ENCODE assay signal across 17 cellular contexts in the genomic region with DNA sequence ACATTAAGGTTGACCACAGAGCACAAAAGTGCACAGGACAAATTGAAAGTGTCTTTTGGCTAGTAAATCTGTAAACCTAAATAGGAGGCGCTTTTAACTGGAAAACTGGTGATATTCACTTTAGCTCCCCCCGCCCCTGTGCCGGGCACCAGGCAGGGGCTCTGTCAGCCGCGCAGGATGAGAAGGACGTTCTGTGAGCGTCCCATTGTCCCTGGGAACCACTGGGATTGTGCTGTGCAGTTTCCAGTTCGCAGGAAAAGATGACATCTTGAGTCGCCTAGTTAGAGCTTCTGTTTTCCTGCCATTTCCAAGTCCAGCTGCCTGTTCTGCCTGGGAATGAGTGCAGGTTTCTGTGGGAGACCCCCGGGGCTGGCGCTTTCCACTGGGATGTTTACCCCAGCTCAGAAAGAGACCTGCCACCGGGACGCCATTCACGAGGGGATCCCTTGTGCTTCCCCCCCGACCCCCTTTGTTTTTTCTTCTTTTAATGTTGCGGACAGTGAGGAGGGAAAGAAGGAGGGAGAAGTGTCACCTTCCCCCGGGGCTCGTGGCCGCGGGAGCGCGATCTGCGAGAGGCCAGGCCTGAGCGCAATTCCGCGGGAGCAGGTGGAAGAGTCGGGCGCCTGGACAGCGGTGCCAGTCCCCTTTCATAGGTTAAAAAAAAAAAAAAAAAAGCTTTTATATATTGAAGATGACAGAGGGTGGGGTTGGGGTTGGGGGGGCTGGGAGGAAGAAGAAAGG.
A peak's percentile ranks its signal among the peaks of the same experiment; 100 is the strongest.
DNase-seq lines count a peak whose midpoint lies in the region; ATAC-seq and TF ChIP-seq lines count a peak whose summit lies in the region.
"Had no signal": no experiment of that assay in that cellular context is flagged by ENCODE, and none has a peak within 500 bp of the region (broad histone marks: within the 10 kb centered on the region; RNA-seq: fewer than 3 reads in every experiment).

No MANE protein-coding gene starts in this region.

- no peak for DNase-seq in heart right ventricle
- no peak for DNase-seq in right atrium auricular region (ENCODE audit: low spot score)
- no peak for DNase-seq in lower lobe of right lung
- DNase-seq in type B pancreatic cell (ENCODE audit: extremely low spot score, unreplicated experiment): no peak
- DNase-seq: activated CD4-positive, alpha-beta memory T cell treated with anti-CD3 and anti-CD28 coated beads for 36 hours; CD8-positive, alpha-beta memory T cell; effector CD4-positive, alpha-beta T cell; EL; naive thymus-derived CD8-positive, alpha-beta T cell; stimulated activated naive CD4-positive, alpha-beta T cell treated with Interleukin-2 at 50 U/mL for 16 hours; uterus had no signal

- H3K9me3 Mint-ChIP-seq in type B pancreatic cell: no peaks in the 10 kb centered on the region
- H3K9me3 Mint-ChIP-seq: activated T-helper 2 cell treated with anti-CD3 and anti-CD28 coated beads, Interferon-gamma antibody, Interleukin-2, Interleukin-4, amounts not matched to agents 10 μg/mL and 5 μg/mL and 100 μg/mL, durations not matched to agents 14 hours and 24 hours and 36 hours had no signal

- intact Hi-C loops in heart right ventricle (cut with DNase I) (no loop called here), lower lobe of right lung (cut with DNase I) (no loop called here)

- 19 to 24% methylated on average over 29 of the region's 29 CpGs for WGBS in heart right ventricle, 2 donors
- WGBS in ectodermal cell, 2 experiments: 15 to 16% methylated on average over 26 to 29 of the region's 29 CpGs

- H3K27ac Mint-ChIP-seq in type B pancreatic cell: no peak overlapping the region
- H3K27ac Mint-ChIP-seq: activated CD4-positive, alpha-beta memory T cell treated with anti-CD3 and anti-CD28 coated beads for 36 hours; activated T-helper 2 cell treated with anti-CD3 and anti-CD28 coated beads, Interferon-gamma antibody, Interleukin-2, Interleukin-4, amounts not matched to agents 10 μg/mL and 5 μg/mL and 100 μg/mL, durations not matched to agents 14 hours and 24 hours and 36 hours; CD8-positive, alpha-beta memory T cell; naive thymus-derived CD8-positive, alpha-beta T cell had no signal

- H3K9me3 ChIP-seq in heart right ventricle: no peaks in the 10 kb centered on the region
- H3K9me3 ChIP-seq in right atrium auricular region: no peaks in the 10 kb centered on the region
- H3K9me3 ChIP-seq in ectodermal cell (ENCODE audit: control insufficient read depth, low read length): no peaks in the 10 kb centered on the region
- H3K9me3 ChIP-seq in lower lobe of right lung: no peaks in the 10 kb centered on the region
- H3K9me3 ChIP-seq: uterus had no signal

- peak overlapping the region; percentile 39 for H3K4me3 Mint-ChIP-seq in type B pancreatic cell
- H3K4me3 Mint-ChIP-seq: activated CD4-positive, alpha-beta memory T cell treated with anti-CD3 and anti-CD28 coated beads for 36 hours; naive thymus-derived CD8-positive, alpha-beta T cell had no signal

- H3K36me3 Mint-ChIP-seq in type B pancreatic cell: no peaks in the 10 kb centered on the region
- H3K36me3 Mint-ChIP-seq: naive thymus-derived CD8-positive, alpha-beta T cell had no signal

- H3K27me3 ChIP-seq in heart right ventricle (peaks cover 0 to 28% (median 14%) of the 10 kb centered on the region in 7 donors), right atrium auricular region (no peaks in the 10 kb centered on the region), ectodermal cell (ENCODE audit: control insufficient read depth, insufficient read depth, low read length, poor library complexity, severe bottlenecking) (peaks cover 34% of the 10 kb centered on the region), lower lobe of right lung (ENCODE audit: low read depth) (peaks cover 6% of the 10 kb centered on the region)

- peaks cover 8% of the 10 kb centered on the region for H3K4me1 Mint-ChIP-seq in type B pancreatic cell (ENCODE audit: unreplicated experiment)

- no peak for TF ChIP-seq CTCF in heart right ventricle (IDR thresholded peaks at IDR 0.05)
- no peak for TF ChIP-seq CTCF in right atrium auricular region (IDR thresholded peaks at IDR 0.05)
- no peak for TF ChIP-seq CTCF in lower lobe of right lung (IDR thresholded peaks at IDR 0.05)
- TF ChIP-seq CTCF in type B pancreatic cell (conservative IDR thresholded peaks at IDR 0.05): no peak

- ATAC-seq in heart right ventricle (no peak), lower lobe of right lung (no peak), GM21515 (IDR thresholded peaks at IDR 0.05; ENCODE audit: unreplicated experiment) (no peak), GM19035 (IDR thresholded peaks at IDR 0.05; ENCODE audit: unreplicated experiment) (no peak), GM19455 (IDR thresholded peaks at IDR 0.05; ENCODE audit: unreplicated experiment) (no peak)
- ATAC-seq: naive thymus-derived CD8-positive, alpha-beta T cell had no signal

- H3K36me3 ChIP-seq in heart right ventricle: no peaks in the 10 kb centered on the region
- no peaks in the 10 kb centered on the region for H3K36me3 ChIP-seq in right atrium auricular region
- no peaks in the 10 kb centered on the region for H3K36me3 ChIP-seq in ectodermal cell (ENCODE audit: control insufficient read depth, insufficient read depth, low read length)
- H3K36me3 ChIP-seq in lower lobe of right lung: no peaks in the 10 kb centered on the region
- H3K36me3 ChIP-seq: uterus had no signal

- peaks cover 47% of the 10 kb centered on the region for H3K27me3 Mint-ChIP-seq in type B pancreatic cell

- H3K27ac ChIP-seq in heart right ventricle (no peak overlapping the region), right atrium auricular region (no peak overlapping the region), ectodermal cell (ENCODE audit: insufficient read depth, low read depth, low read length, poor library complexity, severe bottlenecking) (no peak overlapping the region), lower lobe of right lung (no peak overlapping the region)
- H3K27ac ChIP-seq: skin epidermis, uterus had no signal

- H3K4me3 ChIP-seq in heart right ventricle: peak overlapping the region in 6 of 10 donors; percentile 16 to 30 (median 22)
- H3K4me3 ChIP-seq in right atrium auricular region: no peak overlapping the region
- H3K4me3 ChIP-seq in ectodermal cell (ENCODE audit: insufficient read depth, low read depth, low read length): peak overlapping the region; percentile 10
- H3K4me3 ChIP-seq in lower lobe of right lung: peak overlapping the region; percentile 8
- H3K4me3 ChIP-seq: skin epidermis, uterus had no signal

- H3K4me1 ChIP-seq in heart right ventricle (no peaks in the 10 kb centered on the region), right atrium auricular region (no peaks in the 10 kb centered on the region), ectodermal cell (ENCODE audit: control insufficient read depth, insufficient read depth, low read length) (no peaks in the 10 kb centered on the region), lower lobe of right lung (no peaks in the 10 kb centered on the region)
- H3K4me1 ChIP-seq: uterus had no signal

Comparison
In these comparisons a context has a peak if more than half of its experiments do, and no peak if none do; other contexts are left out.
1. H3K4me3 ChIP-seq: peak in heart right ventricle (6 of 10), ectodermal cell (single experiment) and lower lobe of right lung (single experiment); none in right atrium auricular region (0 of 2).